8 cellular contexts compared by ENCODE assay signal in genomic region chr3:71875461-71875947, GRCh38.
A peak's percentile ranks its signal among the peaks of the same experiment; 100 is the strongest.
DNase-seq lines count a peak whose midpoint lies in the region; ATAC-seq and TF ChIP-seq lines count a peak whose summit lies in the region.

No MANE protein-coding gene starts in this region.

- no peaks in the 10 kb centered on the region for H3K36me3 ChIP-seq in left lung

- TF ChIP-seq CTCF in choroid plexus epithelial cell (conservative IDR thresholded peaks at IDR 0.05; ENCODE audit: low read depth, low read length): peak; percentile 97
- peak; percentile 80 to 89 for TF ChIP-seq CTCF in left lung (IDR thresholded peaks at IDR 0.05)

- intact Hi-C loops in activated CD4-positive, alpha-beta T cell treated with anti-CD3 and anti-CD28 coated beads, Interleukin-2, amount 10 ng/mL, durations not matched to agents 24 days and 14 days (cut with micrococcal nuclease): loop anchor here (1.0 to 10.0 kb wide), 10 partner anchors 109 to 1209 kb away; no protein-coding TSS in a partner anchor
- intact Hi-C loops in left lung (cut with DNase I): no loop called here

- no peak overlapping the region for H3K27ac ChIP-seq in left lung

- no peak overlapping the region for H3K4me3 ChIP-seq in choroid plexus epithelial cell (ENCODE audit: low read depth, low read length)
- no peak overlapping the region for H3K4me3 ChIP-seq in left lung

- no peaks in the 10 kb centered on the region for H3K9me3 ChIP-seq in left lung

- DNase-seq in Ammon's horn (ENCODE audit: low spot score): peak; percentile 93
- DNase-seq in NCI-H2227 treated with DMSO at 0.1 percent for 48 hours (lab: John Stamatoyannopoulos, UW): peak; percentile 55
- peak; percentile 93 for DNase-seq in activated CD4-positive, alpha-beta T cell treated with anti-CD3 and anti-CD28 coated beads, Interleukin-2, amount 10 ng/mL, durations not matched to agents 24 days and 14 days
- peak; percentile 81 for DNase-seq in choroid plexus epithelial cell (ENCODE audit: low read depth)
- DNase-seq in left lung: peak; percentile 78 to 91
- peak; percentile 74 to 77 for DNase-seq in stimulated activated CD4-positive, alpha-beta T cell treated with anti-CD3 and anti-CD28 coated beads, Interleukin-4, amount 100 ng/mL, for 48 hours (ENCODE audit: low read depth in 2 of 2)

- ATAC-seq in GM18907 (IDR thresholded peaks at IDR 0.05; ENCODE audit: unreplicated experiment): peak; percentile 93
- peak; percentile 94 for ATAC-seq in HG03103 (IDR thresholded peaks at IDR 0.05; ENCODE audit: low read depth, unreplicated experiment)
- ATAC-seq in left lung: peak; percentile 99

- peaks cover 12% of the 10 kb centered on the region for H3K27me3 Mint-ChIP-seq in activated CD4-positive, alpha-beta T cell treated with anti-CD3 and anti-CD28 coated beads, Interleukin-2, amount 10 ng/mL, durations not matched to agents 24 days and 14 days

- peaks cover 0 to 16% of the 10 kb centered on the region in 2 donors for H3K4me1 ChIP-seq in left lung

- no peaks in the 10 kb centered on the region for H3K36me3 Mint-ChIP-seq in activated CD4-positive, alpha-beta T cell treated with anti-CD3 and anti-CD28 coated beads, Interleukin-2, amount 10 ng/mL, durations not matched to agents 24 days and 14 days (ENCODE audit: low read depth)

- peaks cover 28% of the 10 kb centered on the region for H3K4me1 Mint-ChIP-seq in activated CD4-positive, alpha-beta T cell treated with anti-CD3 and anti-CD28 coated beads, Interleukin-2, amount 10 ng/mL, durations not matched to agents 24 days and 14 days

- no peaks in the 10 kb centered on the region for H3K9me3 Mint-ChIP-seq in activated CD4-positive, alpha-beta T cell treated with anti-CD3 and anti-CD28 coated beads, Interleukin-2, amount 10 ng/mL, durations not matched to agents 24 days and 14 days

- no peaks in the 10 kb centered on the region for H3K27me3 ChIP-seq in left lung

- peak overlapping the region; percentile 14 for H3K4me3 Mint-ChIP-seq in activated CD4-positive, alpha-beta T cell treated with anti-CD3 and anti-CD28 coated beads, Interleukin-2, amount 10 ng/mL, durations not matched to agents 24 days and 14 days

- H3K27ac Mint-ChIP-seq in activated CD4-positive, alpha-beta T cell treated with anti-CD3 and anti-CD28 coated beads, Interleukin-2, amount 10 ng/mL, durations not matched to agents 24 days and 14 days: peak overlapping the region; percentile 74
